ENCODE assay signal across 9 cellular contexts in the genomic region with DNA sequence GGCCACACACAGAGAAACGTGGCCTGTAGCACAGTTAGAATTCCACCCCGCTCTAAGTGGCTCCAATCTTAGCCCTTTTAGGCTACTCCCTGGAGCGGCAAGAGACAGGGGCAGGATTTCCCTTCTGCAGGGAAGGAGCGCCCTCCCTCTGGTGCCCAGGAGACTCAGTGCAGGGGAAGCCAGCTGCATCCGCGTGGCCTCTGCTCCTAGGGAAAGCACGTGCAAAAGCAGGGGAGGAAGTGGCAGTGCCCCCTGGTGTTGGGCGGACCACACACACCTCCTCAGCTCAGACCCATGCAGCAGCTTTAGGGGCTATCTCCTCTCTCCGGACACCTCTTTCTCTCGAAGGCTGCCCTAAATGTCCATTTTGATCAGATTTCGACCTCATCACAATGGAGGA. TPM values are rescaled to one million over a fixed set of nuclear protein-coding genes. Genes with fewer than 3 reads are reported as not detected.
DNase-seq lines count a peak whose midpoint lies in the region; ATAC-seq, FAIRE-seq and TF ChIP-seq lines count a peak whose summit lies in the region.
"Had no signal": no experiment of that assay in that cellular context is flagged by ENCODE, and none has a peak within 500 bp of the region (broad histone marks: within the 10 kb centered on the region; RNA-seq: fewer than 3 reads in every experiment).

No MANE protein-coding gene starts in this region.

- no peaks in the 10 kb centered on the region for H3K9me3 ChIP-seq in colonic mucosa

- H3K27me3 ChIP-seq in colonic mucosa = no peaks in the 10 kb centered on the region

- H3K4me3 ChIP-seq in AG10803 (ENCODE audit: low read length) (no peak overlapping the region), colonic mucosa (no peak overlapping the region)

- no peak overlapping the region for H3K9ac ChIP-seq in colonic mucosa (ENCODE audit: low read depth in 2 of 2, low read length in 2 of 2)

- H3K36me3 ChIP-seq in colonic mucosa = no peaks in the 10 kb centered on the region

- FAIRE-seq in H54 (lab: Jason Lieb, UNC) = peak; percentile 53
- FAIRE-seq: colon had no signal

- H3K4me3 Mint-ChIP-seq in natural killer cell treated with Interleukin-12 subunit alpha and Interleukin-12 subunit beta and Interleukin-15 and Interleukin-18, amount 100 ng/mL, for 72 hours = no peak overlapping the region

- peak; percentile 61 to 62 for ATAC-seq in natural killer cell treated with Interleukin-12 subunit alpha and Interleukin-12 subunit beta and Interleukin-15 and Interleukin-18, amount 100 ng/mL, for 72 hours

- peaks cover 18 to 19% of the 10 kb centered on the region in 2 donors for H3K27me3 Mint-ChIP-seq in natural killer cell treated with Interleukin-12 subunit alpha and Interleukin-12 subunit beta and Interleukin-15 and Interleukin-18, amount 100 ng/mL, for 72 hours

- peaks cover 0 to 7% of the 10 kb centered on the region in 2 donors for H3K4me1 Mint-ChIP-seq in natural killer cell treated with Interleukin-12 subunit alpha and Interleukin-12 subunit beta and Interleukin-15 and Interleukin-18, amount 100 ng/mL, for 72 hours (ENCODE audit: low read depth in 2 of 2)

- no peak overlapping the region for H3K27ac ChIP-seq in colonic mucosa

- no peak for TF ChIP-seq POLR2A in H54 (IDR thresholded peaks at IDR 0.05; ENCODE audit: low read depth, low read length)

- H3K4me1 ChIP-seq in colonic mucosa = no peaks in the 10 kb centered on the region

- intact Hi-C loops in colonic mucosa (cut with DNase I) (no loop called here), posterior vena cava (cut with DNase I) (loop anchor here in 1 of 2 donors (10.0 kb wide), 1 partner anchor 693 kb away; no protein-coding TSS in a partner anchor)

- no peaks in the 10 kb centered on the region for H3K9me3 Mint-ChIP-seq in natural killer cell treated with Interleukin-12 subunit alpha and Interleukin-12 subunit beta and Interleukin-15 and Interleukin-18, amount 100 ng/mL, for 72 hours

- DNase-seq in AG10803 (ENCODE audit: low read depth) = no peak
- peak; percentile 61 for DNase-seq in H54 (ENCODE audit: insufficient read length, low spot score)
- DNase-seq in SHP77 treated with DMSO at 0.1 percent for 48 hours (lab: John Stamatoyannopoulos, UW) = peak; percentile 54
- DNase-seq in colonic mucosa = peak; percentile 29
- no peak for DNase-seq in natural killer cell treated with Interleukin-12 subunit alpha and Interleukin-12 subunit beta and Interleukin-15 and Interleukin-18, amount 100 ng/mL, for 72 hours (ENCODE audit: low spot score)
- DNase-seq in NK-92 (lab: John Stamatoyannopoulos, UW; ENCODE audit: unreplicated experiment) = no peak
- no peak for DNase-seq in NCI-H2196 (lab: John Stamatoyannopoulos, UW; ENCODE audit: unreplicated experiment)
- DNase-seq in posterior vena cava (ENCODE audit: low spot score) = no peak

- H3K27ac Mint-ChIP-seq in natural killer cell treated with Interleukin-12 subunit alpha and Interleukin-12 subunit beta and Interleukin-15 and Interleukin-18, amount 100 ng/mL, for 72 hours = no peak overlapping the region

- no peaks in the 10 kb centered on the region for H3K36me3 Mint-ChIP-seq in natural killer cell treated with Interleukin-12 subunit alpha and Interleukin-12 subunit beta and Interleukin-15 and Interleukin-18, amount 100 ng/mL, for 72 hours

- peak; percentile 35 for TF ChIP-seq CTCF in AG10803 (conservative IDR thresholded peaks at IDR 0.05; ENCODE audit: low read length)
- TF ChIP-seq CTCF in colonic mucosa (IDR thresholded peaks at IDR 0.05) = peak; percentile 26

RNA-seq across cellular contexts. Expression of gene SPRING1, which starts 50.0 kb away (rescaled TPM):
- total RNA-seq in colonic mucosa (10 to 100 TPM; 55.5 to 62.1 TPM), posterior vena cava (10 to 100 TPM; 13.9 to 18.1 TPM)
- 10 to 100 TPM; 45.8 to 49.7 TPM for total RNA-seq in natural killer cell treated with Interleukin-12 subunit alpha and Interleukin-12 subunit beta and Interleukin-15 and Interleukin-18, amount 100 ng/mL, for 72 hours

RNA-seq across cellular contexts. Expression of gene RNFT2, which starts 50.2 kb away (rescaled TPM):
- total RNA-seq in colonic mucosa = 10 to 100 TPM in 1 of 2 donors, 1 to 10 TPM in 1; 6.3 to 11.8 TPM
- 10 to 100 TPM; 17.2 to 18.3 TPM for total RNA-seq in natural killer cell treated with Interleukin-12 subunit alpha and Interleukin-12 subunit beta and Interleukin-15 and Interleukin-18, amount 100 ng/mL, for 72 hours
- total RNA-seq in posterior vena cava = 1 to 10 TPM; 1.2 to 2.2 TPM

Comparison
In these comparisons a context has a peak if more than half of its experiments do, and no peak if none do; other contexts are left out.
1. DNase-seq: peak in H54 (single experiment), SHP77 treated with DMSO at 0.1 percent for 48 hours (single experiment) and colonic mucosa (single experiment); none in AG10803 (single experiment), natural killer cell treated with Interleukin-12 subunit alpha and Interleukin-12 subunit beta and Interleukin-15 and Interleukin-18, amount 100 ng/mL, for 72 hours (single experiment), NK-92 (single experiment), NCI-H2196 (single experiment) and posterior vena cava (single experiment).